Comparison of ENCODE assay signal across 16 cellular contexts in genomic region chr1:22518379-22518778, GRCh38. TPM values are rescaled to one million over a fixed set of nuclear protein-coding genes. Genes with fewer than 3 reads are reported as not detected.
DNase-seq lines count a peak whose midpoint lies in the region; TF ChIP-seq lines count a peak whose summit lies in the region.
"Had no signal": no experiment of that assay in that cellular context is flagged by ENCODE, and none has a peak within 500 bp of the region (broad histone marks: within the 10 kb centered on the region; RNA-seq: fewer than 3 reads in every experiment).

No MANE protein-coding gene starts in this region.

- DNase-seq in NCI-H2029 (lab: John Stamatoyannopoulos, UW) (peak; percentile 60), NCI-H2029 treated with DMSO at 0.1 percent for 48 hours (lab: John Stamatoyannopoulos, UW) (no peak), NCI-H2227 treated with DMSO at 0.1 percent for 48 hours (lab: John Stamatoyannopoulos, UW) (peak; percentile 79), NCI-H226 (no peak), SW480 (ENCODE audit: low spot score) (no peak)
- DNase-seq in activated CD4-positive, alpha-beta T cell treated with anti-CD3 and anti-CD28 coated beads, Interleukin-2, amount 50 U/mL, for 4 hours, result no peak
- DNase-seq: CD8-positive, alpha-beta T cell; DND-41; GM23248; NCI-H2107; NCI-H526 treated with DMSO at 0.1 percent for 48 hours; T-helper 2 cell had no signal

- H3K27ac ChIP-seq in HEK293 (ENCODE audit: extremely low read depth, low read depth, low read length), result no peak overlapping the region
- H3K27ac ChIP-seq in neural cell (ENCODE audit: low read length), result peak overlapping the region; percentile 63
- H3K27ac ChIP-seq: BLaER1, GM23248, RWPE1 had no signal

- H3K36me3 ChIP-seq in HEK293 (ENCODE audit: control insufficient read depth in 2 of 2, insufficient read depth in 1 of 2, low read length in 2 of 2) (peaks cover 0 to 92% of the 10 kb centered on the region in 2 experiments; a peak in 1 of 3 replicates), neural cell (ENCODE audit: insufficient read depth, low read length) (peaks cover 7% of the 10 kb centered on the region)

- H3K4me3 ChIP-seq in HEK293 (ENCODE audit: low read depth, low read length) (no peak overlapping the region), neural cell (ENCODE audit: low read length) (no peak overlapping the region)
- H3K4me3 ChIP-seq: BLaER1, GM23248 had no signal

- H3K4me2 ChIP-seq in neural cell (ENCODE audit: low read length), result no peak overlapping the region
- H3K4me2 ChIP-seq: BLaER1 had no signal

- H3K79me2 ChIP-seq in neural cell (replicated peaks; ENCODE audit: insufficient read depth, low read length), result no peaks in the 10 kb centered on the region

- H3F3A ChIP-seq in neural cell (ENCODE audit: insufficient read depth, low read length, poor library complexity, severe bottlenecking), result no peaks in the 10 kb centered on the region

- H3K9ac ChIP-seq in neural cell (ENCODE audit: low read length), result no peak overlapping the region
- H3K9ac ChIP-seq: BLaER1, GM23248 had no signal

- no peaks in the 10 kb centered on the region for H4K20me1 ChIP-seq in neural cell (ENCODE audit: insufficient read depth)
- H4K20me1 ChIP-seq: BLaER1 had no signal

- H3K9me3 ChIP-seq in HEK293 (ENCODE audit: control insufficient read depth, insufficient read depth, low read depth, low read length) (no peaks in the 10 kb centered on the region), neural cell (ENCODE audit: low read length) (no peaks in the 10 kb centered on the region)
- H3K9me3 ChIP-seq: BLaER1 had no signal

- H3K27me3 ChIP-seq in neural cell (ENCODE audit: insufficient read depth, low read depth, low read length), result no peaks in the 10 kb centered on the region
- H3K27me3 ChIP-seq: BLaER1 had no signal

- CTCF ChIA-PET in HEK293 (lab: Yijun Ruan, JAX), result no interaction called here

- TF ChIP-seq EP300 in neural cell (conservative IDR thresholded peaks at IDR 0.05; ENCODE audit: poor library complexity, severe bottlenecking), result no peak

- no peaks in the 10 kb centered on the region for H3K4me1 ChIP-seq in HEK293 (ENCODE audit: control insufficient read depth, insufficient read depth, low read length)
- H3K4me1 ChIP-seq: BLaER1 had no signal

- no peak for TF ChIP-seq RAD21 in neural cell (conservative IDR thresholded peaks at IDR 0.05)

- POLR2A ChIA-PET in HEK293 (lab: Yijun Ruan, JAX), result no interaction called here

- TF ChIP-seq CTCF in HEK293 (tag by site-specific recombination; IDR thresholded peaks at IDR 0.05) (no peak), neural cell (IDR thresholded peaks at IDR 0.05; ENCODE audit: poor library complexity, severe bottlenecking) (no peak)

- H3K9me2 ChIP-seq in neural cell (ENCODE audit: insufficient read depth, low read length), result no peaks in the 10 kb centered on the region

- no peak overlapping the region for H2AFZ ChIP-seq in neural cell (ENCODE audit: low read depth, low read length)
- H2AFZ ChIP-seq: GM23248 had no signal

TF ChIP-seq in HEK293, 187 proteins besides CTCF, POLR2A, EP300 and RAD21 (continues in another document):
- TF ChIP-seq, protein P1, sequence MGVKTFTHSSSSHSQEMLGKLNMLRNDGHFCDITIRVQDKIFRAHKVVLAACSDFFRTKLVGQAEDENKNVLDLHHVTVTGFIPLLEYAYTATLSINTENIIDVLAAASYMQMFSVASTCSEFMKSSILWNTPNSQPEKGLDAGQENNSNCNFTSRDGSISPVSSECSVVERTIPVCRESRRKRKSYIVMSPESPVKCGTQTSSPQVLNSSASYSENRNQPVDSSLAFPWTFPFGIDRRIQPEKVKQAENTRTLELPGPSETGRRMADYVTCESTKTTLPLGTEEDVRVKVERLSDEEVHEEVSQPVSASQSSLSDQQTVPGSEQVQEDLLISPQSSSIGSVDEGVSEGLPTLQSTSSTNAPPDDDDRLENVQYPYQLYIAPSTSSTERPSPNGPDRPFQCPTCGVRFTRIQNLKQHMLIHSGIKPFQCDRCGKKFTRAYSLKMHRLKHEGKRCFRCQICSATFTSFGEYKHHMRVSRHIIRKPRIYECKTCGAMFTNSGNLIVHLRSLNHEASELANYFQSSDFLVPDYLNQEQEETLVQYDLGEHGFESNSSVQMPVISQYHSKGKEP (tag by site-specific recombination; IDR thresholded peaks at IDR 0.05), result peak; percentile 53; the same call in 1 of the 2 replicates
- TF ChIP-seq, protein P2, sequence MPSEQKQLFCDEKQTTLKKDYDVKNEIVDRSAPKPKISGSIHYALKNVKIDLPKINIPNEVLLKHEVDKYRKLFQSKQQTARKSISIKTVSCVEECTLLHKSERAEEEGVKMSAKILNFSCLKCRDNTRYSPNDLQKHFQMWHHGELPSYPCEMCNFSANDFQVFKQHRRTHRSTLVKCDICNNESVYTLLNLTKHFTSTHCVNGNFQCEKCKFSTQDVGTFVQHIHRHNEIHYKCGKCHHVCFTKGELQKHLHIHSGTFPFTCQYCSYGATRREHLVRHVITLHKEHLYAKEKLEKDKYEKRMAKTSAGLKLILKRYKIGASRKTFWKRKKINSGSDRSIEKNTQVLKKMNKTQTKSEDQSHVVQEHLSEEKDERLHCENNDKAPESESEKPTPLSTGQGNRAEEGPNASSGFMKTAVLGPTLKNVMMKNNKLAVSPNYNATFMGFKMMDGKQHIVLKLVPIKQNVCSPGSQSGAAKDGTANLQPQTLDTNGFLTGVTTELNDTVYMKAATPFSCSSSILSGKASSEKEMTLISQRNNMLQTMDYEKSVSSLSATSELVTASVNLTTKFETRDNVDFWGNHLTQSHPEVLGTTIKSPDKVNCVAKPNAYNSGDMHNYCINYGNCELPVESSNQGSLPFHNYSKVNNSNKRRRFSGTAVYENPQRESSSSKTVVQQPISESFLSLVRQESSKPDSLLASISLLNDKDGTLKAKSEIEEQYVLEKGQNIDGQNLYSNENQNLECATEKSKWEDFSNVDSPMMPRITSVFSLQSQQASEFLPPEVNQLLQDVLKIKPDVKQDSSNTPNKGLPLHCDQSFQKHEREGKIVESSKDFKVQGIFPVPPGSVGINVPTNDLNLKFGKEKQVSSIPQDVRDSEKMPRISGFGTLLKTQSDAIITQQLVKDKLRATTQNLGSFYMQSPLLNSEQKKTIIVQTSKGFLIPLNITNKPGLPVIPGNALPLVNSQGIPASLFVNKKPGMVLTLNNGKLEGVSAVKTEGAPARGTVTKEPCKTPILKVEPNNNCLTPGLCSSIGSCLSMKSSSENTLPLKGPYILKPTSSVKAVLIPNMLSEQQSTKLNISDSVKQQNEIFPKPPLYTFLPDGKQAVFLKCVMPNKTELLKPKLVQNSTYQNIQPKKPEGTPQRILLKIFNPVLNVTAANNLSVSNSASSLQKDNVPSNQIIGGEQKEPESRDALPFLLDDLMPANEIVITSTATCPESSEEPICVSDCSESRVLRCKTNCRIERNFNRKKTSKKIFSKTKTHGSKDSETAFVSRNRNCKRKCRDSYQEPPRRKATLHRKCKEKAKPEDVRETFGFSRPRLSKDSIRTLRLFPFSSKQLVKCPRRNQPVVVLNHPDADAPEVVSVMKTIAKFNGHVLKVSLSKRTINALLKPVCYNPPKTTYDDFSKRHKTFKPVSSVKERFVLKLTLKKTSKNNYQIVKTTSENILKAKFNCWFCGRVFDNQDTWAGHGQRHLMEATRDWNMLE (tag by site-specific recombination; conservative IDR thresholded peaks at IDR 0.05; ENCODE audit: low read depth), result no peak

TF ChIP-seq in neural cell, 6 proteins besides CTCF, POLR2A, EP300 and RAD21:
- no peak for TF ChIP-seq EZH2 (IDR thresholded peaks at IDR 0.05; ENCODE audit: borderline replicate concordance, insufficient read depth, low read length, poor library complexity, severe bottlenecking)
- no peak for TF ChIP-seq TAF1 (IDR thresholded peaks at IDR 0.05; ENCODE audit: low read depth)
- TF ChIP-seq POLR2AphosphoS5 (IDR thresholded peaks at IDR 0.05), result no peak
- TF ChIP-seq SMC3 (conservative IDR thresholded peaks at IDR 0.05; ENCODE audit: poor library complexity), result no peak
- TF ChIP-seq, protein P3, sequence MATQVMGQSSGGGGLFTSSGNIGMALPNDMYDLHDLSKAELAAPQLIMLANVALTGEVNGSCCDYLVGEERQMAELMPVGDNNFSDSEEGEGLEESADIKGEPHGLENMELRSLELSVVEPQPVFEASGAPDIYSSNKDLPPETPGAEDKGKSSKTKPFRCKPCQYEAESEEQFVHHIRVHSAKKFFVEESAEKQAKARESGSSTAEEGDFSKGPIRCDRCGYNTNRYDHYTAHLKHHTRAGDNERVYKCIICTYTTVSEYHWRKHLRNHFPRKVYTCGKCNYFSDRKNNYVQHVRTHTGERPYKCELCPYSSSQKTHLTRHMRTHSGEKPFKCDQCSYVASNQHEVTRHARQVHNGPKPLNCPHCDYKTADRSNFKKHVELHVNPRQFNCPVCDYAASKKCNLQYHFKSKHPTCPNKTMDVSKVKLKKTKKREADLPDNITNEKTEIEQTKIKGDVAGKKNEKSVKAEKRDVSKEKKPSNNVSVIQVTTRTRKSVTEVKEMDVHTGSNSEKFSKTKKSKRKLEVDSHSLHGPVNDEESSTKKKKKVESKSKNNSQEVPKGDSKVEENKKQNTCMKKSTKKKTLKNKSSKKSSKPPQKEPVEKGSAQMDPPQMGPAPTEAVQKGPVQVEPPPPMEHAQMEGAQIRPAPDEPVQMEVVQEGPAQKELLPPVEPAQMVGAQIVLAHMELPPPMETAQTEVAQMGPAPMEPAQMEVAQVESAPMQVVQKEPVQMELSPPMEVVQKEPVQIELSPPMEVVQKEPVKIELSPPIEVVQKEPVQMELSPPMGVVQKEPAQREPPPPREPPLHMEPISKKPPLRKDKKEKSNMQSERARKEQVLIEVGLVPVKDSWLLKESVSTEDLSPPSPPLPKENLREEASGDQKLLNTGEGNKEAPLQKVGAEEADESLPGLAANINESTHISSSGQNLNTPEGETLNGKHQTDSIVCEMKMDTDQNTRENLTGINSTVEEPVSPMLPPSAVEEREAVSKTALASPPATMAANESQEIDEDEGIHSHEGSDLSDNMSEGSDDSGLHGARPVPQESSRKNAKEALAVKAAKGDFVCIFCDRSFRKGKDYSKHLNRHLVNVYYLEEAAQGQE (IDR thresholded peaks at IDR 0.05; ENCODE audit: borderline replicate concordance), result no peak
- TF ChIP-seq MXI1 (conservative IDR thresholded peaks at IDR 0.05; ENCODE audit: poor library complexity, severe bottlenecking), result no peak
TF ChIP-seq in neural cell: peak in this region for 0.

RNA-seq across cellular contexts. Expression of gene EPHA8, which starts 44.9 kb away (rescaled TPM):
- 3.9 and 4.7 TPM in 2 replicates for polyA plus RNA-seq in neural cell
- polyA minus RNA-seq in neural cell, result 3.9 and 4.6 TPM in 2 replicates
- polyA plus RNA-seq: GM23248 had no signal

Comparison
In these comparisons a context has a peak if more than half of its experiments do, and no peak if none do; other contexts are left out.
1. DNase-seq: peak in NCI-H2029 (single experiment) and NCI-H2227 treated with DMSO at 0.1 percent for 48 hours (single experiment); none in NCI-H2029 treated with DMSO at 0.1 percent for 48 hours (single experiment), activated CD4-positive, alpha-beta T cell treated with anti-CD3 and anti-CD28 coated beads, Interleukin-2, amount 50 U/mL, for 4 hours (0 of 2), NCI-H226 (single experiment) and SW480 (single experiment).